ENCODE assay signal across 1 cellular context in genomic region chr7:142111509-142111908, GRCh38.
TF ChIP-seq lines count a peak whose summit lies in the region.

MGAM2 (plus strand) TSS chr7:142111718; CDS start chr7:142116874, 5,156 bp downstream.

TF ChIP-seq in GM23338, 12 proteins besides CTCF, POLR2A, EP300 and RAD21 (continued from another document):
- no peak for TF ChIP-seq ZNF462 (CRISPR knock-in tag; IDR thresholded peaks at IDR 0.05)
- no peak for TF ChIP-seq STAT1 (IDR thresholded peaks at IDR 0.05; ENCODE audit: unreplicated experiment)
TF ChIP-seq in GM23338: peak in this region for 0.
